In the genomic region with DNA sequence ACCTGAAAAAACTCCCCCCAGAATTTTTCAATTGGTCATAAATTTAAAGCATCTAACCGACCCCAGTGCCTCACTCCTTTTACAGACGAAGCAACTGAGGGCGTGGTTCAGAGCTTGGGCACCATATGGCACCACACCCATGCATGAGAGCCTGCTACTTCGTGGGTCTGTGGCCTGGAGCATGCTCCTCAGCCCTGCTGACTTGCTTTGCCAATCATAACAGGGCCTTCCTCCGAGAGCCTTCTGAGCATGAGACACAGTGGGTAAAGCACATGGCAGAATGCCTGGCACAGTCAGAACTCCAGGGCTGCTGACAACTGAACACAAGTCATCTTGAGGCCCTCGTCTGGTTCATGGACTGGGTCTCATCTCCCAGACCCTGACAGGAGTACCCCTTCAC, we compare ENCODE assay signal across 22 cellular contexts. TPM values are rescaled to one million over a fixed set of nuclear protein-coding genes. Genes with fewer than 3 reads are reported as not detected.
DNase-seq lines count a peak whose midpoint lies in the region; ATAC-seq and TF ChIP-seq lines count a peak whose summit lies in the region.
"Had no signal": no experiment of that assay in that cellular context is flagged by ENCODE, and none has a peak within 500 bp of the region (broad histone marks: within the 10 kb centered on the region; RNA-seq: fewer than 3 reads in every experiment).

No MANE protein-coding gene starts in this region.

- H3K27me3 ChIP-seq in GM23248 (replicated peaks; ENCODE audit: insufficient read depth), result no peaks in the 10 kb centered on the region
- H3K27me3 ChIP-seq in osteoblast (ENCODE audit: insufficient read depth, low read length), result no peaks in the 10 kb centered on the region

- peak; percentile 46 for DNase-seq in GM23248
- DNase-seq in NCI-H1694 treated with DMSO at 0.1 percent for 48 hours (lab: John Stamatoyannopoulos, UW), result peak; percentile 43
- no peak for DNase-seq in effector memory CD8-positive, alpha-beta T cell
- peak; percentile 75 for DNase-seq in osteoblast (ENCODE audit: insufficient read length, low spot score, missing footprints)
- no peak for DNase-seq in T-helper 9 cell
- DNase-seq in DMS53 (lab: John Stamatoyannopoulos, UW), result no peak
- DNase-seq: activated CD4-positive, CD25-positive, alpha-beta regulatory T cell; activated naive CD4-positive, alpha-beta T cell treated with anti-CD3 and anti-CD28 coated beads for 36 hours; activated T-cell treated with anti-CD3 and anti-CD28 coated beads, Interleukin-2, amount 50 U/mL, for 48 hours; amniotic stem cell; caudate nucleus; NCI-H1436 treated with DMSO at 0.1 percent for 48 hours; NCI-H774; small intestine; stimulated activated CD4-positive, alpha-beta T cell treated with anti-CD3 and anti-CD28 coated beads, Interleukin-2, amount 100 ng/mL, for 24 hours; stimulated activated naive B cell treated with anti-CD40 and anti-IgM and Interleukin-4, amounts not matched to agents 10 μg/mL and 1 μg/mL and 100 μg/mL, for 72 hours had no signal

- no peak overlapping the region for H3K4me3 ChIP-seq in GM23248
- no peak overlapping the region for H3K4me3 ChIP-seq in osteoblast (ENCODE audit: insufficient read depth, low read length)
- H3K4me3 ChIP-seq: GM23338 had no signal

- no peak for ATAC-seq in effector memory CD8-positive, alpha-beta T cell (replicated peaks)
- ATAC-seq in activated CD4-positive, CD25-positive, alpha-beta regulatory T cell treated with anti-CD3 and anti-CD28 coated beads, Interleukin-2, amount 50 U/mL, for 24 hours, result no peak
- ATAC-seq: GM23338; Right ventricle myocardium inferior; stimulated activated naive B cell treated with anti-CD40 and anti-IgM and Interleukin-4, amounts not matched to agents 10 μg/mL and 1 μg/mL and 100 μg/mL, for 72 hours had no signal

- H3K9me3 Mint-ChIP-seq in effector memory CD8-positive, alpha-beta T cell, result no peaks in the 10 kb centered on the region
- H3K9me3 Mint-ChIP-seq: activated naive CD4-positive, alpha-beta T cell treated with anti-CD3 and anti-CD28 coated beads for 36 hours; GM23338; IgD-negative memory B cell; stimulated activated naive B cell treated with anti-CD40 and anti-IgM and Interleukin-4, amounts not matched to agents 10 μg/mL and 1 μg/mL and 100 μg/mL, for 72 hours had no signal

- 32 to 33% methylated on average over 6 of the region's 6 CpGs for WGBS in GM23248 (ENCODE audit: low coverage in 1 of 2, low lambda C conversion rate in 2 of 2, missing lambda C conversion rate in 2 of 2), 2 experiments

- H3K9me2 ChIP-seq in GM23248 (ENCODE audit: insufficient read depth), result no peaks in the 10 kb centered on the region

- no peak overlapping the region for H3K4me3 Mint-ChIP-seq in effector memory CD8-positive, alpha-beta T cell
- H3K4me3 Mint-ChIP-seq: activated naive CD4-positive, alpha-beta T cell treated with anti-CD3 and anti-CD28 coated beads for 36 hours; B cell; GM23338; IgD-negative memory B cell; stimulated activated naive B cell treated with anti-CD40 and anti-IgM and Interleukin-4, amounts not matched to agents 10 μg/mL and 1 μg/mL and 100 μg/mL, for 72 hours had no signal

- H3K4me1 Mint-ChIP-seq in effector memory CD8-positive, alpha-beta T cell (ENCODE audit: low read depth in 2 of 2), result peaks cover 0 to 12% of the 10 kb centered on the region in 2 donors
- H3K4me1 Mint-ChIP-seq: B cell, GM23338, IgD-negative memory B cell had no signal

- H3K4me1 ChIP-seq in GM23248 (ENCODE audit: insufficient read depth) (no peaks in the 10 kb centered on the region), osteoblast (ENCODE audit: insufficient read depth, low read length) (no peaks in the 10 kb centered on the region)

- H3K27me3 Mint-ChIP-seq in effector memory CD8-positive, alpha-beta T cell, result no peaks in the 10 kb centered on the region
- H3K27me3 Mint-ChIP-seq: B cell; IgD-negative memory B cell; stimulated activated naive B cell treated with anti-CD40 and anti-IgM and Interleukin-4, amounts not matched to agents 10 μg/mL and 1 μg/mL and 100 μg/mL, for 72 hours had no signal

- in situ Hi-C loops in GM23248 (cut with MboI), result no loop called here

- H3K27ac Mint-ChIP-seq in effector memory CD8-positive, alpha-beta T cell, result peak overlapping the region; percentile 35 to 41
- H3K27ac Mint-ChIP-seq: activated naive CD4-positive, alpha-beta T cell treated with anti-CD3 and anti-CD28 coated beads for 36 hours; B cell; GM23338; stimulated activated naive B cell treated with anti-CD40 and anti-IgM and Interleukin-4, amounts not matched to agents 10 μg/mL and 1 μg/mL and 100 μg/mL, for 72 hours had no signal

- H3K4me2 ChIP-seq in GM23248 (ENCODE audit: unreplicated experiment) (no peak overlapping the region), osteoblast (ENCODE audit: insufficient read depth, low read length) (no peak overlapping the region)
- H3K4me2 ChIP-seq: GM23338 had no signal

- no peak for TF ChIP-seq CTCF in osteoblast (IDR thresholded peaks at IDR 0.05; ENCODE audit: extremely low read depth, low read depth, low read length)

- H2AFZ ChIP-seq in GM23248, result no peak overlapping the region
- no peak overlapping the region for H2AFZ ChIP-seq in osteoblast (ENCODE audit: low read length)
- H2AFZ ChIP-seq: GM23338 had no signal

- H3K36me3 ChIP-seq in GM23248 (ENCODE audit: low read depth) (peaks cover 36% of the 10 kb centered on the region; the same call in 1 of the 2 replicates), osteoblast (ENCODE audit: insufficient read depth, low read length) (peaks cover 59% of the 10 kb centered on the region)

- peaks cover 13% of the 10 kb centered on the region; the same call in 1 of the 2 replicates for H3K79me2 ChIP-seq in GM23248 (ENCODE audit: insufficient read depth)
- H3K79me2 ChIP-seq in osteoblast (ENCODE audit: insufficient read depth, low read length), result no peaks in the 10 kb centered on the region

- H4K20me1 ChIP-seq in GM23248 (ENCODE audit: insufficient read depth) (no peaks in the 10 kb centered on the region), osteoblast (ENCODE audit: insufficient read depth, low read length) (peaks cover 2% of the 10 kb centered on the region)

- H3K9ac ChIP-seq in GM23248, result no peak overlapping the region

- no peaks in the 10 kb centered on the region for H3F3A ChIP-seq in GM23248 (ENCODE audit: insufficient read depth)

- peaks cover 31% of the 10 kb centered on the region for H3K36me3 Mint-ChIP-seq in effector memory CD8-positive, alpha-beta T cell (ENCODE audit: insufficient read depth)

- H3K9me3 ChIP-seq in GM23248 (ENCODE audit: low read depth) (no peaks in the 10 kb centered on the region), osteoblast (ENCODE audit: low read depth, low read length) (no peaks in the 10 kb centered on the region)

- H3K27ac ChIP-seq in GM23248 (no peak overlapping the region), osteoblast (ENCODE audit: low read depth, low read length) (no peak overlapping the region)
- H3K27ac ChIP-seq: epithelial cell of prostate had no signal

RNA-seq across cellular contexts. Expression of gene HIRA, which starts 33.3 kb away (rescaled TPM):
- total RNA-seq in GM23248 (2014; rRNA removed; shearing (Covaris generic)), result 18.6 and 24.2 TPM in 2 replicates
- polyA plus RNA-seq in GM23248 (2016; fragmentation: Nextera tagmentation; extraction: Ambion mirVana), result 2.1 and 2.7 TPM in 2 replicates
- total RNA-seq in osteoblast, result 19.2 and 22.1 TPM in 2 replicates

RNA-seq across cellular contexts. Expression of gene MRPL40, which starts 34.1 kb away (rescaled TPM):
- 27.3 and 37.6 TPM in 2 replicates for total RNA-seq in GM23248 (2014; rRNA removed; shearing (Covaris generic))
- polyA plus RNA-seq in GM23248 (2016; fragmentation: Nextera tagmentation; extraction: Ambion mirVana), result 80.8 and 81.9 TPM in 2 replicates
- total RNA-seq in osteoblast, result 34.4 and 35.1 TPM in 2 replicates

RNA-seq across cellular contexts. Expression of gene C22orf39, which starts 49.3 kb away (rescaled TPM):
- 14.4 and 15.0 TPM in 2 replicates for total RNA-seq in GM23248 (2014; rRNA removed; shearing (Covaris generic))
- 21.3 and 22.8 TPM in 2 replicates for polyA plus RNA-seq in GM23248 (2016; fragmentation: Nextera tagmentation; extraction: Ambion mirVana)
- total RNA-seq in osteoblast, result 14.8 and 15.0 TPM in 2 replicates

Comparison
In these comparisons a context has a peak if more than half of its experiments do, and no peak if none do; other contexts are left out.
1. DNase-seq: peak in GM23248 (single experiment), NCI-H1694 treated with DMSO at 0.1 percent for 48 hours (single experiment) and osteoblast (single experiment); none in effector memory CD8-positive, alpha-beta T cell (0 of 3), T-helper 9 cell (single experiment) and DMS53 (single experiment).